In the genomic region with DNA sequence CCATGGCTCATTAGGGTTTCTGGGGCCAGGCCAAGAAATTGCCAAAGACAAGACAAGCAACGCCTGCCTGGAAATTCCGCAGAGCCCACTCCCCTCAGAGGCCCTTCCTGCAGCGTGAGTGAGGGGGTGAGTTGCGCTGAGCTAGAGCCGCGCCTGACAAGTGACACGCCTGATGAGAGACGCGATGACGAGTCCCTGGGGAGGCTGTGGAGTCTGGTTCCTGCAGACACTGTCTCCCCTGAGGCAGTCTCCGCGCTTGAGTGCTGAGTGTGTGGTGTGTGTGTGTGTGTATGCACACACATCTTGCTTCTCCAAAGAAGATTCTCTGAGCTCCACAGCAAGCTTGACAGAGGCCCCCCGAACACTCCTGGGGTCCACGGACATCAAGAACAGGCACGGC, we compare ENCODE assay signal across 14 cellular contexts.
DNase-seq lines count a peak whose midpoint lies in the region; ATAC-seq and TF ChIP-seq lines count a peak whose summit lies in the region.
"Had no signal": no experiment of that assay in that cellular context is flagged by ENCODE, and none has a peak within 500 bp of the region (broad histone marks: within the 10 kb centered on the region; RNA-seq: fewer than 3 reads in every experiment).

No MANE protein-coding gene starts in this region.

- in situ Hi-C loops in GM13976 (cut with MboI; ENCODE audit: low sequenced_read_pairs, unreplicated experiment): no loop called here

- ATAC-seq in GM19467 (IDR thresholded peaks at IDR 0.05; ENCODE audit: unreplicated experiment) (peak; percentile 70), HG03378 (IDR thresholded peaks at IDR 0.05; ENCODE audit: unreplicated experiment) (peak; percentile 50), GM19455 (IDR thresholded peaks at IDR 0.05; ENCODE audit: unreplicated experiment) (no peak)
- no peak for ATAC-seq in stimulated activated naive CD8-positive, alpha-beta T cell treated with anti-CD3 and anti-CD28 coated beads, Interleukin-15, Interleukin-2, amounts not matched to agents 100 U/mL and 50 U/mL, for 24 hours

- peaks cover 15% of the 10 kb centered on the region for H3K4me1 Mint-ChIP-seq in glutamatergic neuron (ENCODE audit: low read depth, unreplicated experiment)

- H3K4me3 Mint-ChIP-seq in glutamatergic neuron (ENCODE audit: unreplicated experiment): no peak overlapping the region
- H3K4me3 Mint-ChIP-seq: activated T-helper 1 cell treated with anti-CD3 and anti-CD28 coated beads, Interleukin-12 subunit alpha, Interleukin-12 subunit beta, Interleukin-2, Interleukin-4 antibody, amounts not matched to agents 30 ng/mL and 10 ng/mL and 1 ng/mL, durations not matched to agents 14 hours and 24 hours and 36 hours; brain; CD4-positive, alpha-beta memory T cell had no signal

- TF ChIP-seq CTCF in GM13976 (IDR thresholded peaks at IDR 0.05; ENCODE audit: borderline replicate concordance, control extremely low read depth, extremely low read depth, insufficient read depth, missing control alignments) (no peak), glutamatergic neuron (IDR thresholded peaks at IDR 0.05; ENCODE audit: partially characterized antibody, unreplicated experiment) (no peak)

- no peak overlapping the region for H3K27ac Mint-ChIP-seq in glutamatergic neuron (ENCODE audit: unreplicated experiment)
- H3K27ac Mint-ChIP-seq: activated T-helper 1 cell treated with anti-CD3 and anti-CD28 coated beads, Interleukin-12 subunit alpha, Interleukin-12 subunit beta, Interleukin-2, Interleukin-4 antibody, amounts not matched to agents 30 ng/mL and 10 ng/mL and 1 ng/mL, durations not matched to agents 14 hours and 24 hours and 36 hours; CD4-positive, alpha-beta memory T cell had no signal

- H3K27me3 Mint-ChIP-seq in glutamatergic neuron (ENCODE audit: unreplicated experiment): no peaks in the 10 kb centered on the region
- H3K27me3 Mint-ChIP-seq: CD4-positive, alpha-beta memory T cell had no signal

- no peaks in the 10 kb centered on the region for H3K36me3 Mint-ChIP-seq in glutamatergic neuron (ENCODE audit: unreplicated experiment)
- H3K36me3 Mint-ChIP-seq: brain; CD4-positive, alpha-beta memory T cell had no signal

- peaks cover 2% of the 10 kb centered on the region for H3K9me3 Mint-ChIP-seq in glutamatergic neuron (ENCODE audit: unreplicated experiment)

- DNase-seq in GM13976 (ENCODE audit: low spot score): peak; percentile 34
- DNase-seq in glutamatergic neuron: peak; percentile 41
- no peak for DNase-seq in stimulated activated naive CD8-positive, alpha-beta T cell treated with anti-CD3 and anti-CD28 coated beads, Interleukin-15, Interleukin-2, amounts not matched to agents 100 U/mL and 50 U/mL, for 24 hours
- no peak for DNase-seq in activated gamma-delta T cell treated with Interleukin-2 at 50 U/mL for 16 hours
- DNase-seq in T-helper 1 cell: no peak
- DNase-seq: activated CD4-positive, CD25-positive, alpha-beta regulatory T cell; CD4-positive, alpha-beta memory T cell; NCI-H2227 treated with DMSO at 0.1 percent for 48 hours; SHP77 had no signal

Comparison
In these comparisons a context has a peak if more than half of its experiments do, and no peak if none do; other contexts are left out.
1. DNase-seq: peak in GM13976 (single experiment) and glutamatergic neuron (single experiment); none in stimulated activated naive CD8-positive, alpha-beta T cell treated with anti-CD3 and anti-CD28 coated beads, Interleukin-15, Interleukin-2, amounts not matched to agents 100 U/mL and 50 U/mL, for 24 hours (single experiment), activated gamma-delta T cell treated with Interleukin-2 at 50 U/mL for 16 hours (single experiment) and T-helper 1 cell (0 of 5).
2. ATAC-seq: peak in GM19467 (single experiment) and HG03378 (single experiment); none in stimulated activated naive CD8-positive, alpha-beta T cell treated with anti-CD3 and anti-CD28 coated beads, Interleukin-15, Interleukin-2, amounts not matched to agents 100 U/mL and 50 U/mL, for 24 hours (single experiment) and GM19455 (single experiment).